14 cellular contexts compared by ENCODE assay signal in genomic region chr6:89690944-89691324, GRCh38. TPM values are rescaled to one million over a fixed set of nuclear protein-coding genes. Genes with fewer than 3 reads are reported as not detected.
DNase-seq lines count a peak whose midpoint lies in the region; ATAC-seq and TF ChIP-seq lines count a peak whose summit lies in the region.
"Had no signal": no experiment of that assay in that cellular context is flagged by ENCODE, and none has a peak within 500 bp of the region (broad histone marks: within the 10 kb centered on the region; RNA-seq: fewer than 3 reads in every experiment).

No MANE protein-coding gene starts in this region.

- H3K9me3 ChIP-seq in ovary, result no peaks in the 10 kb centered on the region
- H3K9me3 ChIP-seq: upper lobe of right lung had no signal

- H3K36me3 ChIP-seq in ovary, result no peaks in the 10 kb centered on the region

- no peaks in the 10 kb centered on the region for H3K27me3 ChIP-seq in ovary
- H3K27me3 ChIP-seq: cardiac muscle cell, upper lobe of right lung had no signal

- H3K36me3 Mint-ChIP-seq in activated naive CD8-positive, alpha-beta T cell, result peaks cover 8% of the 10 kb centered on the region
- H3K36me3 Mint-ChIP-seq in activated naive CD8-positive, alpha-beta T cell treated with anti-CD3 and anti-CD28 coated beads, Interleukin-2, amount 50 U/mL, for 24 hours (ENCODE audit: low read depth), result peaks cover 68% of the 10 kb centered on the region
- peaks cover 83% of the 10 kb centered on the region for H3K36me3 Mint-ChIP-seq in WTC11
- H3K36me3 Mint-ChIP-seq in endothelial cell (ENCODE audit: low read depth, unreplicated experiment), result peaks cover 27% of the 10 kb centered on the region

- no peak overlapping the region for H3K4me3 ChIP-seq in ovary
- H3K4me3 ChIP-seq: cardiac muscle cell, upper lobe of right lung had no signal

- no peaks in the 10 kb centered on the region for H3K27me3 Mint-ChIP-seq in activated naive CD8-positive, alpha-beta T cell
- no peaks in the 10 kb centered on the region for H3K27me3 Mint-ChIP-seq in activated naive CD8-positive, alpha-beta T cell treated with anti-CD3 and anti-CD28 coated beads, Interleukin-2, amount 50 U/mL, for 24 hours
- H3K27me3 Mint-ChIP-seq in WTC11 (ENCODE audit: low read depth) (no peaks in the 10 kb centered on the region), endothelial cell (ENCODE audit: unreplicated experiment) (peaks cover 4% of the 10 kb centered on the region)

- H3K9me3 Mint-ChIP-seq in activated naive CD8-positive, alpha-beta T cell (ENCODE audit: low read depth), result no peaks in the 10 kb centered on the region
- no peaks in the 10 kb centered on the region for H3K9me3 Mint-ChIP-seq in activated naive CD8-positive, alpha-beta T cell treated with anti-CD3 and anti-CD28 coated beads, Interleukin-2, amount 50 U/mL, for 24 hours
- H3K9me3 Mint-ChIP-seq in WTC11 (no peaks in the 10 kb centered on the region), endothelial cell (ENCODE audit: unreplicated experiment) (no peaks in the 10 kb centered on the region)

- CTCF ChIA-PET in WTC11 (lab: Charles Lee), result interaction anchor here (1.4 kb wide), 1 partner anchor 64 kb away, joined by 3 read pairs; no protein-coding TSS in a partner anchor

- TF ChIP-seq CTCF in WTC11 (IDR thresholded peaks at IDR 0.05) (no peak), endothelial cell (IDR thresholded peaks at IDR 0.05; ENCODE audit: unreplicated experiment) (no peak), ovary (IDR thresholded peaks at IDR 0.05) (no peak)

- intact Hi-C loops in ovary (cut with DNase I) (no loop called here), left colon (cut with DNase I, micrococcal nuclease) (no loop called here)

- H3K27ac ChIP-seq in temporal lobe (ENCODE audit: low read depth, low read length), result peak overlapping the region; percentile 77
- no peak overlapping the region for H3K27ac ChIP-seq in ovary
- H3K27ac ChIP-seq: cardiac muscle cell, upper lobe of right lung had no signal

- no peak for DNase-seq in activated naive CD8-positive, alpha-beta T cell treated with anti-CD3 and anti-CD28 coated beads, Interleukin-2, amount 50 U/mL, for 24 hours
- DNase-seq in WTC11 (ENCODE audit: low spot score) (no peak), endothelial cell (ENCODE audit: low spot score) (no peak), left lobe of liver (ENCODE audit: low spot score) (no peak), ovary (no peak), left colon (no peak)
- DNase-seq: DND-41, left cardiac atrium, NCI-H1105, retina, upper lobe of right lung had no signal

- no peak for TF ChIP-seq POLR2A in ovary (IDR thresholded peaks at IDR 0.05)

- no peaks in the 10 kb centered on the region for H3K4me1 ChIP-seq in ovary (ENCODE audit: insufficient read depth)
- H3K4me1 ChIP-seq: upper lobe of right lung had no signal

- no peak overlapping the region for H3K4me3 Mint-ChIP-seq in activated naive CD8-positive, alpha-beta T cell
- no peak overlapping the region for H3K4me3 Mint-ChIP-seq in activated naive CD8-positive, alpha-beta T cell treated with anti-CD3 and anti-CD28 coated beads, Interleukin-2, amount 50 U/mL, for 24 hours
- peak overlapping the region; percentile 14; the same call in 1 of the 2 replicates for H3K4me3 Mint-ChIP-seq in WTC11
- H3K4me3 Mint-ChIP-seq in endothelial cell (ENCODE audit: unreplicated experiment), result no peak overlapping the region

- POLR2A ChIA-PET in WTC11 (lab: Charles Lee), result no interaction called here

- TF ChIP-seq EP300 in ovary (IDR thresholded peaks at IDR 0.05), result no peak

- no peak for ATAC-seq in activated naive CD8-positive, alpha-beta T cell treated with anti-CD3 and anti-CD28 coated beads, Interleukin-2, amount 50 U/mL, for 24 hours
- ATAC-seq in WTC11 (peak; percentile 48), left lobe of liver (no peak), left colon (no peak)
- ATAC-seq: left cardiac atrium, upper lobe of right lung had no signal

- H3K4me1 Mint-ChIP-seq in activated naive CD8-positive, alpha-beta T cell (ENCODE audit: low read depth), result peaks cover 7% of the 10 kb centered on the region
- no peaks in the 10 kb centered on the region for H3K4me1 Mint-ChIP-seq in activated naive CD8-positive, alpha-beta T cell treated with anti-CD3 and anti-CD28 coated beads, Interleukin-2, amount 50 U/mL, for 24 hours
- H3K4me1 Mint-ChIP-seq in WTC11 (peaks cover 69% of the 10 kb centered on the region), endothelial cell (ENCODE audit: unreplicated experiment) (peaks cover 42% of the 10 kb centered on the region)

- H3K27ac Mint-ChIP-seq in activated naive CD8-positive, alpha-beta T cell, result peak overlapping the region; percentile 23
- no peak overlapping the region for H3K27ac Mint-ChIP-seq in activated naive CD8-positive, alpha-beta T cell treated with anti-CD3 and anti-CD28 coated beads, Interleukin-2, amount 50 U/mL, for 24 hours
- H3K27ac Mint-ChIP-seq in WTC11 (peak overlapping the region; percentile 99), endothelial cell (ENCODE audit: unreplicated experiment) (peak overlapping the region; percentile 90)

TF ChIP-seq in WTC11, 78 proteins besides CTCF, POLR2A, EP300 and RAD21 (continues in another document):
- TF ChIP-seq RORB (CRISPR knock-in tag; IDR thresholded peaks at IDR 0.05) (no peak), ETV6 (CRISPR knock-in tag; IDR thresholded peaks at IDR 0.05) (no peak), ZNF425 (CRISPR knock-in tag; conservative IDR thresholded peaks at IDR 0.05) (no peak), TEAD1 (CRISPR knock-in tag; IDR thresholded peaks at IDR 0.05) (peak; percentile 66; the same call in 1 of the 2 replicates), ZNF423 (CRISPR knock-in tag; IDR thresholded peaks at IDR 0.05) (peak; percentile 79), SMAD3 (CRISPR knock-in tag; IDR thresholded peaks at IDR 0.05; ENCODE audit: borderline replicate concordance) (no peak), SP1 (CRISPR knock-in tag; conservative IDR thresholded peaks at IDR 0.05) (no peak; the same call in 1 of the 2 replicates), AR (CRISPR knock-in tag; IDR thresholded peaks at IDR 0.05) (no peak), NFATC4 (CRISPR knock-in tag; IDR thresholded peaks at IDR 0.05) (no peak), ZSCAN18 (CRISPR knock-in tag; IDR thresholded peaks at IDR 0.05) (peak; percentile 63; the same call in 1 of the 2 replicates), PRRX2 (CRISPR knock-in tag; IDR thresholded peaks at IDR 0.05) (0 out of 2 replicates have a peak, but pooled peaks have one; percentile 39), ZNF263 (CRISPR knock-in tag; IDR thresholded peaks at IDR 0.05; ENCODE audit: low read depth) (no peak)

RNA-seq across cellular contexts. Expression of gene LYRM2, which starts 52.4 kb away (rescaled TPM):
- 21.3 to 22.2 TPM (median 21.8 TPM) in 3 replicates for total RNA-seq in WTC11 (2021)
- total RNA-seq in endothelial cell (ENCODE audit: unreplicated experiment), result 16.0 TPM
- 16.7 TPM for total RNA-seq in temporal lobe
- total RNA-seq in left lobe of liver, result 11.7 TPM
- total RNA-seq in ovary, result 10 to 100 TPM; 11.8 to 44.0 (median 27.5) TPM
- polyA plus RNA-seq in ovary, result 10 to 100 TPM; 20.0 to 26.2 TPM
- 10 to 100 TPM; 36.2 to 39.7 TPM for total RNA-seq in left colon
